Comparison of ENCODE assay signal across 16 cellular contexts in genomic region chr2:162014751-162015150, GRCh38. TPM values are rescaled to one million over a fixed set of nuclear protein-coding genes. Genes with fewer than 3 reads are reported as not detected.
DNase-seq lines count a peak whose midpoint lies in the region; ATAC-seq and TF ChIP-seq lines count a peak whose summit lies in the region.
"Had no signal": no experiment of that assay in that cellular context is flagged by ENCODE, and none has a peak within 500 bp of the region (broad histone marks: within the 10 kb centered on the region; RNA-seq: fewer than 3 reads in every experiment).

No MANE protein-coding gene starts in this region.

- no peaks in the 10 kb centered on the region for H3K9me3 Mint-ChIP-seq in activated naive CD4-positive, alpha-beta T cell treated with anti-CD3 and anti-CD28 coated beads, Interleukin-2, amount 50 U/mL, for 24 hours
- H3K9me3 Mint-ChIP-seq in activated naive CD4-positive, alpha-beta T cell treated with anti-CD3 and anti-CD28 coated beads, Interleukin-2, amount 50 U/mL, for 72 hours: peaks cover 0 to 5% of the 10 kb centered on the region in 2 donors
- no peaks in the 10 kb centered on the region for H3K9me3 Mint-ChIP-seq in dendritic cell treated with granulocyte-macrophage colony-stimulating factor and Interleukin-4, amounts not matched to agents 40 ng/mL and 50 ng/mL, for 4 days
- H3K9me3 Mint-ChIP-seq in type B pancreatic cell: no peaks in the 10 kb centered on the region
- H3K9me3 Mint-ChIP-seq: memory B cell had no signal

- peaks cover 13% of the 10 kb centered on the region for H3K36me3 Mint-ChIP-seq in activated naive CD4-positive, alpha-beta T cell treated with anti-CD3 and anti-CD28 coated beads, Interleukin-2, amount 50 U/mL, for 24 hours
- H3K36me3 Mint-ChIP-seq in activated naive CD4-positive, alpha-beta T cell treated with anti-CD3 and anti-CD28 coated beads, Interleukin-2, amount 50 U/mL, for 72 hours: peaks cover 11 to 52% of the 10 kb centered on the region in 2 donors
- no peaks in the 10 kb centered on the region for H3K36me3 Mint-ChIP-seq in dendritic cell treated with granulocyte-macrophage colony-stimulating factor and Interleukin-4, amounts not matched to agents 40 ng/mL and 50 ng/mL, for 4 days (ENCODE audit: low read depth)
- H3K36me3 Mint-ChIP-seq in type B pancreatic cell: no peaks in the 10 kb centered on the region
- H3K36me3 Mint-ChIP-seq: memory B cell had no signal

- peak overlapping the region; percentile 26 for H3K4me3 Mint-ChIP-seq in activated naive CD4-positive, alpha-beta T cell treated with anti-CD3 and anti-CD28 coated beads, Interleukin-2, amount 50 U/mL, for 24 hours
- no peak overlapping the region for H3K4me3 Mint-ChIP-seq in dendritic cell treated with granulocyte-macrophage colony-stimulating factor and Interleukin-4, amounts not matched to agents 40 ng/mL and 50 ng/mL, for 4 days
- H3K4me3 Mint-ChIP-seq in type B pancreatic cell: no peak overlapping the region
- H3K4me3 Mint-ChIP-seq: memory B cell had no signal

- H3K36me3 ChIP-seq in SK-N-MC (ENCODE audit: insufficient read depth, low read length) (no peaks in the 10 kb centered on the region), upper lobe of right lung (peaks cover 3% of the 10 kb centered on the region)

- DNase-seq in activated naive CD4-positive, alpha-beta T cell treated with anti-CD3 and anti-CD28 coated beads, Interleukin-2, amount 50 U/mL, for 72 hours (ENCODE audit: low spot score in 2 of 2): no peak
- DNase-seq in SK-N-MC (ENCODE audit: low read depth, low spot score) (no peak), upper lobe of right lung (no peak), anterior cingulate cortex (lab: John Stamatoyannopoulos, UW) (no peak), type B pancreatic cell (ENCODE audit: extremely low spot score, unreplicated experiment) (no peak), NCI-H146 (lab: John Stamatoyannopoulos, UW) (no peak)
- DNase-seq: activated CD4-positive, CD25-positive, alpha-beta regulatory T cell treated with anti-CD3 and anti-CD28 coated beads, Interleukin-2, amount 50 U/mL, for 72 hours; GF-D8; heart right ventricle; islet precursor cell; NCI-H187; NCI-H446 had no signal

- H3K9me3 ChIP-seq in SK-N-MC (ENCODE audit: low read depth, low read length) (no peaks in the 10 kb centered on the region), upper lobe of right lung (no peaks in the 10 kb centered on the region)
- H3K9me3 ChIP-seq: heart right ventricle had no signal

- intact Hi-C loops in dendritic cell treated with granulocyte-macrophage colony-stimulating factor and Interleukin-4, amounts not matched to agents 40 ng/mL and 50 ng/mL, for 4 days (cut with micrococcal nuclease): loop anchor here (5.0 kb wide), 1 partner anchor 37 kb away; no protein-coding TSS in a partner anchor
- intact Hi-C loops in upper lobe of right lung (cut with DNase I): no loop called here

- peak overlapping the region; percentile 64 for H3K9ac ChIP-seq in SK-N-MC (ENCODE audit: insufficient read length)

- peaks cover 71% of the 10 kb centered on the region for H3K4me1 Mint-ChIP-seq in activated naive CD4-positive, alpha-beta T cell treated with anti-CD3 and anti-CD28 coated beads, Interleukin-2, amount 50 U/mL, for 24 hours
- H3K4me1 Mint-ChIP-seq in dendritic cell treated with granulocyte-macrophage colony-stimulating factor and Interleukin-4, amounts not matched to agents 40 ng/mL and 50 ng/mL, for 4 days (ENCODE audit: low read depth): peaks cover 20% of the 10 kb centered on the region
- H3K4me1 Mint-ChIP-seq in type B pancreatic cell (ENCODE audit: unreplicated experiment): peaks cover 11% of the 10 kb centered on the region

- H3K27ac ChIP-seq in SK-N-MC (peak overlapping the region; percentile 82), upper lobe of right lung (no peak overlapping the region)
- H3K27ac ChIP-seq: coronary artery had no signal

- H3K27me3 ChIP-seq in upper lobe of right lung: no peaks in the 10 kb centered on the region
- H3K27me3 ChIP-seq: heart right ventricle had no signal

- no peaks in the 10 kb centered on the region for H3K27me3 Mint-ChIP-seq in activated naive CD4-positive, alpha-beta T cell treated with anti-CD3 and anti-CD28 coated beads, Interleukin-2, amount 50 U/mL, for 24 hours
- H3K27me3 Mint-ChIP-seq in dendritic cell treated with granulocyte-macrophage colony-stimulating factor and Interleukin-4, amounts not matched to agents 40 ng/mL and 50 ng/mL, for 4 days: peaks cover 3% of the 10 kb centered on the region
- no peaks in the 10 kb centered on the region for H3K27me3 Mint-ChIP-seq in type B pancreatic cell

- H3K4me3 ChIP-seq in SK-N-MC (peak overlapping the region; percentile 65), upper lobe of right lung (no peak overlapping the region)
- H3K4me3 ChIP-seq: coronary artery, heart right ventricle had no signal

- peaks cover 9% of the 10 kb centered on the region for H3K4me1 ChIP-seq in upper lobe of right lung

- ATAC-seq in activated naive CD4-positive, alpha-beta T cell treated with anti-CD3 and anti-CD28 coated beads, Interleukin-2, amount 50 U/mL, for 72 hours: no peak
- peak; percentile 56 for ATAC-seq in upper lobe of right lung

- peak overlapping the region; percentile 95 for H3K27ac Mint-ChIP-seq in activated naive CD4-positive, alpha-beta T cell treated with anti-CD3 and anti-CD28 coated beads, Interleukin-2, amount 50 U/mL, for 24 hours
- H3K27ac Mint-ChIP-seq in activated naive CD4-positive, alpha-beta T cell treated with anti-CD3 and anti-CD28 coated beads, Interleukin-2, amount 50 U/mL, for 72 hours: peak overlapping the region in 1 of 2 donors; percentile 89
- peak overlapping the region; percentile 94 for H3K27ac Mint-ChIP-seq in dendritic cell treated with granulocyte-macrophage colony-stimulating factor and Interleukin-4, amounts not matched to agents 40 ng/mL and 50 ng/mL, for 4 days
- H3K27ac Mint-ChIP-seq in type B pancreatic cell: no peak overlapping the region

- TF ChIP-seq CTCF in upper lobe of right lung (IDR thresholded peaks at IDR 0.05) (no peak), type B pancreatic cell (conservative IDR thresholded peaks at IDR 0.05) (no peak)

RNA-seq across cellular contexts. Expression of gene DPP4, which starts 59.3 kb away (rescaled TPM):
- total RNA-seq in activated naive CD4-positive, alpha-beta T cell treated with anti-CD3 and anti-CD28 coated beads, Interleukin-2, amount 50 U/mL, for 72 hours: 10 to 100 TPM in 1 of 2 donors, 1 to 10 TPM in 1; 5.1 to 42.0 TPM
- total RNA-seq in upper lobe of right lung (30.7 TPM), type B pancreatic cell (ENCODE audit: low replicate concordance) (55.9 and 89.4 TPM in 2 replicates)
